In the genomic region with DNA sequence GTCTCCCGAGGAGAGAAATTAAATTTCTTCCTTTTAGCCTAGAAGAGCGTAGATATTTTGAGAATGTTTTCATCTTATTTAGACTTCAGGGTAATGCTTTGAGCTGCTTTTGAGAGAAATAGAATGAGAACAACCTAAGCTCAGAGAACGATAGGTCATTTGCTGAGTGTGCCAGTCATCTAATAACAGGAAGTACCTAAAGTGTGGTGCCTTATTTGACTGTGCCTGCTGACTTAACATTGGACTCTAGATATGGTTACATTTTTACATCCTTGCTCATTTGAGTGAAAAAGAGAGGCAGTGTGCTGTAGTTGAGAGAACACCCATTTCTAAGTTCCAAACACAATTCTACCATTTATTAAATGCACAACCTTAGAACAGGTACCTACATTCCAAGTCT, we compare ENCODE assay signal across 13 cellular contexts.
DNase-seq lines count a peak whose midpoint lies in the region; ATAC-seq, FAIRE-seq and TF ChIP-seq lines count a peak whose summit lies in the region.
"Had no signal": no experiment of that assay in that cellular context is flagged by ENCODE, and none has a peak within 500 bp of the region (broad histone marks: within the 10 kb centered on the region; RNA-seq: fewer than 3 reads in every experiment).

No MANE protein-coding gene starts in this region.

- TF ChIP-seq CTCF in GM12878 (IDR thresholded peaks at IDR 0.05 in 2 of 3, conservative IDR thresholded peaks at IDR 0.05 in 1 of 3; ENCODE audit: control insufficient read depth in 2 of 3, extremely low read depth in 1 of 3, insufficient read depth in 1 of 3, low read depth in 3 of 3, low read length in 3 of 3): no peak
- no peak for TF ChIP-seq CTCF in hepatocyte (IDR thresholded peaks at IDR 0.05; ENCODE audit: poor library complexity)

- H3K27ac ChIP-seq in GM12878 (ENCODE audit: control insufficient read depth, insufficient read depth) (no peak overlapping the region), hepatocyte (no peak overlapping the region)
- H3K27ac ChIP-seq: heart right ventricle, thoracic aorta had no signal

- H3K27me3 ChIP-seq in GM12878 (replicated peaks in 1 of 2; ENCODE audit: control insufficient read depth in 2 of 2, insufficient read depth in 2 of 2, low read length in 1 of 2) (no peaks in the 10 kb centered on the region), hepatocyte (no peaks in the 10 kb centered on the region)
- H3K27me3 ChIP-seq: heart right ventricle had no signal

- no TSS peak for BruUV-seq in GM12878 (replicated peaks; lab: Mats Ljungman, UMichigan)

- no peak for TF ChIP-seq POLR2A in GM12878 (IDR thresholded peaks at IDR 0.05; ENCODE audit: low read depth, low read length)

- RAD21 ChIA-PET in GM12878 (lab: Charles Lee; ENCODE audit: unreplicated experiment): no interaction called here

- POLR2A ChIA-PET in GM12878 (lab: Charles Lee): no interaction called here

- TF ChIP-seq RAD21 in GM12878 (IDR thresholded peaks at IDR 0.05; ENCODE audit: insufficient read depth, low read depth, low read length): no peak

- SMC1A ChIA-PET in GM12878 (lab: Charles Lee; ENCODE audit: uncharacterized antibody, unreplicated experiment): no interaction called here

- no peak overlapping the region for H2AFZ ChIP-seq in GM12878 (ENCODE audit: control insufficient read depth, low read depth, low read length)
- H2AFZ ChIP-seq in hepatocyte: no peak overlapping the region

- H3K9me2 ChIP-seq in hepatocyte (replicated peaks; ENCODE audit: insufficient read depth): no peaks in the 10 kb centered on the region

- intact Hi-C loops in GM12878 (cut with micrococcal nuclease; ENCODE audit: unreplicated experiment): loop anchor here (5.0 kb wide), 1 partner anchor 521 kb away; no protein-coding TSS in a partner anchor

- H4K20me1 ChIP-seq in GM12878 (ENCODE audit: control insufficient read depth, insufficient read depth): no peaks in the 10 kb centered on the region
- no peaks in the 10 kb centered on the region for H4K20me1 ChIP-seq in hepatocyte (ENCODE audit: insufficient read depth, poor library complexity, severe bottlenecking)

- no peak for DNase-seq in GM12878 (ENCODE audit: low read depth, low spot score)
- no peak for DNase-seq in ureter (ENCODE audit: low spot score)
- no peak for DNase-seq in hypothalamus (lab: John Stamatoyannopoulos, UW)
- no peak for DNase-seq in activated effector memory CD4-positive, alpha-beta T cell treated with Interleukin-2 at 50 U/mL for 16 hours
- no peak for DNase-seq in hepatocyte (ENCODE audit: low spot score)
- DNase-seq: Calu3, heart right ventricle had no signal

- H3K4me2 ChIP-seq in GM12878 (ENCODE audit: control insufficient read depth, insufficient read depth) (no peak overlapping the region), hepatocyte (no peak overlapping the region)

- CTCF ChIA-PET in GM12878 (lab: Yijun Ruan, JAX): no interaction called here

- in situ Hi-C loops in GM12878 (cut with MboI): no loop called here

- H3K4me3 ChIP-seq in GM12878 (no peak overlapping the region), hepatocyte (no peak overlapping the region)
- H3K4me3 ChIP-seq: heart right ventricle, thoracic aorta had no signal

- no peaks in the 10 kb centered on the region for H3K36me3 ChIP-seq in GM12878 (ENCODE audit: control insufficient read depth in 2 of 2, insufficient read depth in 2 of 2, low read length in 1 of 2)
- H3K36me3 ChIP-seq in hepatocyte (replicated peaks; ENCODE audit: insufficient read depth, low read depth): no peaks in the 10 kb centered on the region
- H3K36me3 ChIP-seq: heart right ventricle, thoracic aorta had no signal

- no peaks in the 10 kb centered on the region for H3K79me2 ChIP-seq in GM12878 (ENCODE audit: control insufficient read depth, insufficient read depth, low read length)
- no peaks in the 10 kb centered on the region for H3K79me2 ChIP-seq in hepatocyte

- FAIRE-seq in GM12878 (lab: Jason Lieb, UNC): no peak
- FAIRE-seq: endometrium, GM12891 had no signal

- TF ChIP-seq EP300 in GM12878 (IDR thresholded peaks at IDR 0.05; ENCODE audit: borderline replicate concordance in 1 of 2, control insufficient read depth in 1 of 2, low read depth in 2 of 2, low read length in 2 of 2): no peak

- no peaks in the 10 kb centered on the region for H3K9me3 ChIP-seq in GM12878 (replicated peaks; ENCODE audit: control insufficient read depth, insufficient read depth, low read length)
- no peaks in the 10 kb centered on the region for H3K9me3 ChIP-seq in hepatocyte (ENCODE audit: low read depth)
- H3K9me3 ChIP-seq: thoracic aorta had no signal

- H3K9ac ChIP-seq in GM12878 (ENCODE audit: control insufficient read depth, insufficient read depth, low read length): no peak overlapping the region

- H3K4me1 ChIP-seq in GM12878 (ENCODE audit: control insufficient read depth, insufficient read depth, low read length) (no peaks in the 10 kb centered on the region), hepatocyte (ENCODE audit: insufficient read depth) (no peaks in the 10 kb centered on the region)
- H3K4me1 ChIP-seq: heart right ventricle had no signal

- WGBS in GM12878 (ENCODE audit: insufficient coverage, insufficient replicate concordance, low lambda C conversion rate, missing lambda C conversion rate): 15% methylated on average over 3 of the region's 3 CpGs
- WGBS in hepatocyte (ENCODE audit: low lambda C conversion rate, missing lambda C conversion rate): 46% methylated on average over 3 of the region's 3 CpGs

- ATAC-seq in GM18868 (IDR thresholded peaks at IDR 0.05; ENCODE audit: unreplicated experiment) (peak; percentile 85), GM21423 (IDR thresholded peaks at IDR 0.05; ENCODE audit: unreplicated experiment) (peak; percentile 96), HG03045 (IDR thresholded peaks at IDR 0.05; ENCODE audit: unreplicated experiment) (peak; percentile 72), GM12878 (peak; percentile 87)
- ATAC-seq: heart right ventricle had no signal

TF ChIP-seq in GM12878, 131 proteins besides CTCF, POLR2A, EP300 and RAD21:
- TF ChIP-seq SRF (IDR thresholded peaks at IDR 0.05; ENCODE audit: low read depth in 2 of 2, low read length in 2 of 2): 0 out of 4 replicates have a peak, but pooled peaks of 1 of the 2 experiments have one; percentile 11
- no peak for TF ChIP-seq PAX5 (IDR thresholded peaks at IDR 0.05; ENCODE audit: borderline replicate concordance, low read depth, low read length)
